22 cellular contexts compared by ENCODE assay signal in genomic region chr7:45156516-45157272, GRCh38. TPM values are rescaled to one million over a fixed set of nuclear protein-coding genes. Genes with fewer than 3 reads are reported as not detected.
DNase-seq lines count a peak whose midpoint lies in the region; ATAC-seq, FAIRE-seq and TF ChIP-seq lines count a peak whose summit lies in the region.
"Had no signal": no experiment of that assay in that cellular context is flagged by ENCODE, and none has a peak within 500 bp of the region (broad histone marks: within the 10 kb centered on the region; RNA-seq: fewer than 3 reads in every experiment).

No MANE protein-coding gene starts in this region.

- no peaks in the 10 kb centered on the region for H3K9me3 Mint-ChIP-seq in memory B cell
- H3K9me3 Mint-ChIP-seq: activated CD4-positive, alpha-beta T cell treated with anti-CD3 and anti-CD28 coated beads, Interleukin-2, amount 10 ng/mL, durations not matched to agents 7 days and 5 days; CD4-positive, alpha-beta T cell; nephron had no signal

- WGBS in right cardiac atrium = 85% methylated on average over 8 of the region's 8 CpGs

- H3K4me1 ChIP-seq in right cardiac atrium (ENCODE audit: control insufficient read depth, insufficient read depth, low read length) = no peaks in the 10 kb centered on the region
- peaks cover 0 to 18% of the 10 kb centered on the region in 2 donors for H3K4me1 ChIP-seq in right atrium auricular region
- H3K4me1 ChIP-seq: colonic mucosa had no signal

- peak overlapping the region; percentile 9 for H3K4me3 Mint-ChIP-seq in memory B cell
- H3K4me3 Mint-ChIP-seq: activated CD4-positive, alpha-beta T cell treated with anti-CD3 and anti-CD28 coated beads, Interleukin-2, amount 10 ng/mL, durations not matched to agents 7 days and 5 days; CD4-positive, alpha-beta T cell had no signal

- FAIRE-seq in urothelium cell line (lab: Jason Lieb, UNC) = peak; percentile 98
- FAIRE-seq: endothelial cell of umbilical vein had no signal

- H3K36me3 ChIP-seq in right atrium auricular region = no peaks in the 10 kb centered on the region
- H3K36me3 ChIP-seq: colonic mucosa, transverse colon had no signal

- peaks cover 13% of the 10 kb centered on the region for H3K4me1 Mint-ChIP-seq in memory B cell
- H3K4me1 Mint-ChIP-seq: nephron had no signal

- no peaks in the 10 kb centered on the region for H3K36me3 Mint-ChIP-seq in memory B cell

- H3K27ac ChIP-seq in right cardiac atrium (ENCODE audit: low read length) (no peak overlapping the region), right atrium auricular region (no peak overlapping the region), coronary artery (no peak overlapping the region)
- H3K27ac ChIP-seq: colonic mucosa, transverse colon had no signal

- no peak overlapping the region for H3K27ac Mint-ChIP-seq in memory B cell
- H3K27ac Mint-ChIP-seq: activated CD4-positive, alpha-beta T cell treated with anti-CD3 and anti-CD28 coated beads, Interleukin-2, amount 10 ng/mL, durations not matched to agents 7 days and 5 days; CD4-positive, alpha-beta T cell; nephron had no signal

- peak overlapping the region; percentile 65 for H3K4me3 ChIP-seq in right cardiac atrium (ENCODE audit: low read length)
- H3K4me3 ChIP-seq in right atrium auricular region = peak overlapping the region in 1 of 2 donors; percentile 59
- peak overlapping the region; percentile 66 for H3K4me3 ChIP-seq in coronary artery
- H3K4me3 ChIP-seq: colonic mucosa had no signal

- intact Hi-C loops in right cardiac atrium (cut with DNase I) = loop anchor here in 3 of 4 donors (5.0 to 10.0 kb wide), 2 partner anchors 101 to 698 kb away; no protein-coding TSS in a partner anchor

- H3K9me3 ChIP-seq in right cardiac atrium (ENCODE audit: control insufficient read depth, low read length) (no peaks in the 10 kb centered on the region), right atrium auricular region (no peaks in the 10 kb centered on the region)
- H3K9me3 ChIP-seq: colonic mucosa, transverse colon had no signal

- H3K27me3 ChIP-seq in right cardiac atrium (ENCODE audit: control insufficient read depth, insufficient read depth) = no peaks in the 10 kb centered on the region
- no peaks in the 10 kb centered on the region for H3K27me3 ChIP-seq in right atrium auricular region

- ATAC-seq in right cardiac atrium = no peak
- ATAC-seq in memory B cell (ENCODE audit: low read depth) = no peak
- ATAC-seq in HG02884 (IDR thresholded peaks at IDR 0.05; ENCODE audit: unreplicated experiment) = no peak
- ATAC-seq in GM21723 (IDR thresholded peaks at IDR 0.05; ENCODE audit: unreplicated experiment) = no peak

- DNase-seq in right cardiac atrium (peak in 1 of 3 donors; percentile 34), right atrium auricular region (ENCODE audit: low spot score) (no peak), coronary artery (ENCODE audit: low spot score) (peak; percentile 58), memory B cell (ENCODE audit: low spot score in 2 of 2) (no peak), urothelium cell line (ENCODE audit: low spot score) (no peak), DMS 273 (lab: John Stamatoyannopoulos, UW; ENCODE audit: unreplicated experiment) (no peak)
- DNase-seq: activated CD4-positive, alpha-beta T cell treated with anti-CD3 and anti-CD28 coated beads, Interleukin-2, amount 10 ng/mL, durations not matched to agents 7 days and 5 days; activated CD8-positive, alpha-beta memory T cell treated with anti-CD3 and anti-CD28 coated beads, Interleukin-2, amount 50 U/mL, for 48 hours; activated naive CD4-positive, alpha-beta T cell; CD4-positive, alpha-beta T cell; colonic mucosa; DMS53; foreskin fibroblast; NCI-H187; NCI-H345; NK-92 treated with Interleukin-12 subunit alpha and Interleukin-12 subunit beta, amount 100 ng/mL, for 24 hours; SW 1271; transverse colon had no signal

- H3K27me3 Mint-ChIP-seq in memory B cell = peaks cover 38% of the 10 kb centered on the region

- no peak for TF ChIP-seq CTCF in right atrium auricular region (IDR thresholded peaks at IDR 0.05)
- no peak for TF ChIP-seq CTCF in coronary artery (IDR thresholded peaks at IDR 0.05)

RNA-seq across cellular contexts. Expression of gene RAMP3, which starts 0.9 kb away (rescaled TPM):
- total RNA-seq in right cardiac atrium (10 to 100 TPM; 22.2 to 45.5 (median 32.4) TPM), right atrium auricular region (10 to 100 TPM; 62.0 to 77.2 TPM)
- 58.4 TPM for polyA plus RNA-seq in right cardiac atrium
- total RNA-seq: activated CD4-positive, alpha-beta T cell treated with anti-CD3 and anti-CD28 coated beads, Interleukin-2, amount 10 ng/mL, durations not matched to agents 7 days and 5 days; CD4-positive, alpha-beta T cell; endothelial cell of umbilical vein had no signal
- polyA plus RNA-seq: endothelial cell of umbilical vein had no signal

RNA-seq across cellular contexts. Expression of gene TBRG4, which starts 45.2 kb away (rescaled TPM):
- total RNA-seq in right cardiac atrium = 10 to 100 TPM; 49.5 to 68.1 (median 55.3) TPM
- 46.2 TPM for polyA plus RNA-seq in right cardiac atrium
- total RNA-seq in right atrium auricular region = 10 to 100 TPM; 46.1 to 48.2 TPM
